Comparison of ENCODE assay signal across 9 cellular contexts in genomic region chr17:18624862-18625501, GRCh38. TPM values are rescaled to one million over a fixed set of nuclear protein-coding genes. Genes with fewer than 3 reads are reported as not detected.
A peak's percentile ranks its signal among the peaks of the same experiment; 100 is the strongest.
DNase-seq lines count a peak whose midpoint lies in the region; ATAC-seq, FAIRE-seq and TF ChIP-seq lines count a peak whose summit lies in the region.
"Not testable (repeated sequence)": the region's sequence is repeated elsewhere in the genome, so short reads cannot be mapped to it uniquely, and the experiment has no call there.
"Had no signal": no experiment of that assay in that cellular context is flagged by ENCODE, and none has a peak within 500 bp of the region (broad histone marks: within the 10 kb centered on the region; RNA-seq: fewer than 3 reads in every experiment).

No MANE protein-coding gene starts in this region.

- intact Hi-C loops in activated naive CD4-positive, alpha-beta T cell treated with anti-CD3 and anti-CD28 coated beads for 36 hours (cut with micrococcal nuclease) = loop anchor here (10.0 kb wide), 1 partner anchor 380 kb away; the partner anchor contains the start of gene FAM83G
- intact Hi-C loops in endothelial cell of umbilical vein (cut with micrococcal nuclease); sciatic nerve (cut with DNase I); upper lobe of right lung (cut with DNase I): not testable (repeated sequence)

- ATAC-seq in sciatic nerve (peak; percentile 79), upper lobe of right lung (peak; percentile 73)

- H3K9me2 ChIP-seq in DOHH2 (replicated peaks; ENCODE audit: control insufficient read depth, low read length) = not testable (repeated sequence)

- TF ChIP-seq CTCF in DOHH2 (IDR thresholded peaks at IDR 0.05; ENCODE audit: low read depth, low read length, poor library complexity, severe bottlenecking); HFFc6 (IDR thresholded peaks at IDR 0.05); endothelial cell of umbilical vein (IDR thresholded peaks at IDR 0.05; ENCODE audit: extremely low read depth in 1 of 2, insufficient read depth in 1 of 2, low read depth in 1 of 2, low read length in 2 of 2); upper lobe of right lung (IDR thresholded peaks at IDR 0.05): not testable (repeated sequence)

- dilution Hi-C loops in endothelial cell of umbilical vein (cut with MboI; ENCODE audit: extremely low pct_ligation_motif_present, low sequenced_read_pairs) = not testable (repeated sequence)

- CTCF ChIA-PET in activated naive CD4-positive, alpha-beta T cell treated with anti-CD3 and anti-CD28 coated beads for 36 hours (lab: Charles Lee) = interaction anchor here (0.6 to 1.6 kb wide), 8 partner anchors 26 to 667 kb away, joined by 3 to 11 read pairs (median 3); no protein-coding TSS in a partner anchor
- CTCF ChIA-PET in endothelial cell of umbilical vein (lab: Charles Lee) = interaction anchor here (0.7 to 1.1 kb wide), 3 partner anchors 258 to 338 kb away, joined by 3 read pairs; no protein-coding TSS in a partner anchor

- not testable (repeated sequence) for H3K27me3 ChIP-seq in DOHH2 (ENCODE audit: control insufficient read depth, low read length); endothelial cell of umbilical vein (ENCODE audit: control insufficient read depth in 2 of 2, insufficient read depth in 2 of 2, low read length in 2 of 2); upper lobe of right lung

- not testable (repeated sequence) for H3K4me1 Mint-ChIP-seq in HFFc6 (ENCODE audit: low read depth); activated naive CD4-positive, alpha-beta T cell treated with anti-CD3 and anti-CD28 coated beads for 36 hours (ENCODE audit: low read depth)

- BruUV-seq in endothelial cell of umbilical vein (replicated peaks; lab: Mats Ljungman, UMichigan) = TSS peak; percentile 78

- not testable (repeated sequence) for TF ChIP-seq POLR2A in endothelial cell of umbilical vein (IDR thresholded peaks at IDR 0.05; ENCODE audit: low read depth, low read length)

- H3K9me3 ChIP-seq in DOHH2 (ENCODE audit: control insufficient read depth, insufficient read depth, low read length); endothelial cell of umbilical vein (replicated peaks; ENCODE audit: control insufficient read depth, insufficient read depth, low read length); upper lobe of right lung: not testable (repeated sequence)

- not testable (repeated sequence) for H4K20me1 ChIP-seq in DOHH2 (ENCODE audit: control insufficient read depth, insufficient read depth, low read depth, low read length); endothelial cell of umbilical vein (replicated peaks; ENCODE audit: control insufficient read depth, extremely low read depth, insufficient read depth, low read length)

- peak overlapping the region; percentile 89 for H3K4me3 Mint-ChIP-seq in HFFc6
- peak overlapping the region; percentile 90 for H3K4me3 Mint-ChIP-seq in activated naive CD4-positive, alpha-beta T cell treated with anti-CD3 and anti-CD28 coated beads for 36 hours

- H3K4me3 ChIP-seq in DOHH2 (ENCODE audit: low read length) (peak overlapping the region; percentile 67), endothelial cell of umbilical vein (replicated peaks in 1 of 3; ENCODE audit: insufficient read depth in 1 of 3, low read depth in 1 of 3, low read length in 3 of 3) (peak overlapping the region in 2 of 3 experiments; percentile 40 to 61), upper lobe of right lung (peak overlapping the region; percentile 50)

- not testable (repeated sequence) for FAIRE-seq in endothelial cell of umbilical vein (lab: Jason Lieb, UNC)

- not testable (repeated sequence) for H3K36me3 Mint-ChIP-seq in HFFc6 (ENCODE audit: low read depth); activated naive CD4-positive, alpha-beta T cell treated with anti-CD3 and anti-CD28 coated beads for 36 hours (ENCODE audit: low read depth)

- not testable (repeated sequence) for DNase-seq in HFFc6; activated naive CD4-positive, alpha-beta T cell treated with anti-CD3 and anti-CD28 coated beads for 36 hours; sciatic nerve (ENCODE audit: low spot score)
- DNase-seq in RPMI8226 (peak; percentile 8), endothelial cell of umbilical vein (ENCODE audit: low read depth, low spot score) (peak; percentile 61), left kidney (ENCODE audit: low read depth, low spot score) (peak; percentile 10), upper lobe of right lung (peak; percentile 65)

- POLR2A ChIA-PET in endothelial cell of umbilical vein (lab: Charles Lee) = not testable (repeated sequence)

- H3K27ac ChIP-seq in DOHH2 (ENCODE audit: low read depth, low read length) = not testable (repeated sequence)
- peak overlapping the region; percentile 34 for H3K27ac ChIP-seq in endothelial cell of umbilical vein (ENCODE audit: insufficient read depth, low read depth, low read length)
- H3K27ac ChIP-seq in upper lobe of right lung = peak overlapping the region; percentile 73

- not testable (repeated sequence) for H3K9me1 ChIP-seq in endothelial cell of umbilical vein (replicated peaks; ENCODE audit: control insufficient read depth, extremely low read depth, insufficient read depth, low read length)

- peak overlapping the region; percentile 52 for H3K4me2 ChIP-seq in DOHH2 (ENCODE audit: low read length)
- H3K4me2 ChIP-seq in endothelial cell of umbilical vein (ENCODE audit: insufficient read depth, low read length) = not testable (repeated sequence)

- not testable (repeated sequence) for H3K27me3 Mint-ChIP-seq in HFFc6 (ENCODE audit: insufficient read depth); activated naive CD4-positive, alpha-beta T cell treated with anti-CD3 and anti-CD28 coated beads for 36 hours (ENCODE audit: low read depth)

- not testable (repeated sequence) for H3K9ac ChIP-seq in endothelial cell of umbilical vein (replicated peaks; ENCODE audit: extremely low read depth, insufficient read depth, low read length)

- not testable (repeated sequence) for H3K4me1 ChIP-seq in DOHH2 (ENCODE audit: control insufficient read depth, low read length); endothelial cell of umbilical vein (ENCODE audit: control insufficient read depth, extremely low read depth, insufficient read depth, low read length); upper lobe of right lung

- peak overlapping the region; percentile 85; the same call in 1 of the 2 replicates for H3K27ac Mint-ChIP-seq in HFFc6
- peak overlapping the region; percentile 87 for H3K27ac Mint-ChIP-seq in activated naive CD4-positive, alpha-beta T cell treated with anti-CD3 and anti-CD28 coated beads for 36 hours

- H3F3A ChIP-seq in DOHH2 (ENCODE audit: control insufficient read depth, insufficient read depth) = not testable (repeated sequence)

- not testable (repeated sequence) for H3K9me3 Mint-ChIP-seq in HFFc6; activated naive CD4-positive, alpha-beta T cell treated with anti-CD3 and anti-CD28 coated beads for 36 hours

- peak overlapping the region; percentile 87 for H2AFZ ChIP-seq in endothelial cell of umbilical vein (ENCODE audit: low read depth, low read length)

- H3K36me3 ChIP-seq in DOHH2 (ENCODE audit: control insufficient read depth, low read length); endothelial cell of umbilical vein (ENCODE audit: control insufficient read depth in 2 of 2, extremely low read depth in 1 of 2, insufficient read depth in 2 of 2, low read length in 2 of 2); upper lobe of right lung: not testable (repeated sequence)

- not testable (repeated sequence) for H3K79me2 ChIP-seq in DOHH2 (ENCODE audit: control insufficient read depth, low read length); endothelial cell of umbilical vein (ENCODE audit: control insufficient read depth, insufficient read depth, low read length)

RNA-seq across cellular contexts. Expression of gene TBC1D28, which starts 19.2 kb away (rescaled TPM):
- total RNA-seq in HFFc6 (2021; fragmentation: NEBNext Ultra II Directional; extraction: Animal tissue kit (Norgen Biotek cat#: 25700)) = not detected
- total RNA-seq in activated naive CD4-positive, alpha-beta T cell treated with anti-CD3 and anti-CD28 coated beads for 36 hours = not detected
- total RNA-seq in endothelial cell of umbilical vein = not detected in 2 replicates
- not detected in 2 replicates for polyA plus RNA-seq in endothelial cell of umbilical vein
- polyA plus RNA-seq in endothelial cell of umbilical vein (2011; cell fraction: cytosol; rRNA removed) = not detected in 2 replicates
- not detected in 2 replicates for polyA plus RNA-seq in endothelial cell of umbilical vein (2011; cell fraction: nucleus; rRNA removed)
- not detected in 2 replicates for polyA plus RNA-seq in endothelial cell of umbilical vein (2012)
- polyA minus RNA-seq in endothelial cell of umbilical vein = not detected in 2 replicates
- polyA minus RNA-seq in endothelial cell of umbilical vein (2011; cell fraction: cytosol; rRNA and poly(A)+ RNA removed) = not detected
- polyA minus RNA-seq in endothelial cell of umbilical vein (2011; cell fraction: nucleus; rRNA and poly(A)+ RNA removed) = not detected in 2 replicates
- total RNA-seq in sciatic nerve = not detected
- total RNA-seq in upper lobe of right lung = not detected
- total RNA-seq: cardiac muscle cell had no signal
- polyA plus RNA-seq: cardiac muscle cell had no signal

RNA-seq across cellular contexts. Expression of gene FOXO3B, which starts 57.1 kb away (rescaled TPM):
- 1 to 10 TPM; 2.4 to 3.7 (median 3.3) TPM for total RNA-seq in HFFc6 (2021; fragmentation: NEBNext Ultra II Directional; extraction: Animal tissue kit (Norgen Biotek cat#: 25700))
- 1 to 10 TPM; 2.0 to 2.2 TPM for total RNA-seq in activated naive CD4-positive, alpha-beta T cell treated with anti-CD3 and anti-CD28 coated beads for 36 hours
- 4.7 and 7.2 TPM in 2 replicates for total RNA-seq in endothelial cell of umbilical vein
- polyA plus RNA-seq in endothelial cell of umbilical vein = 9.1 and 10.0 TPM in 2 replicates
- polyA plus RNA-seq in endothelial cell of umbilical vein (2011; cell fraction: cytosol; rRNA removed) = 4.7 and 4.9 TPM in 2 replicates
- 6.1 and 9.4 TPM in 2 replicates for polyA plus RNA-seq in endothelial cell of umbilical vein (2011; cell fraction: nucleus; rRNA removed)
- polyA plus RNA-seq in endothelial cell of umbilical vein (2012) = 3.5 and 4.2 TPM in 2 replicates
- 11.7 and 12.2 TPM in 2 replicates for polyA minus RNA-seq in endothelial cell of umbilical vein
- 1.6 TPM for polyA minus RNA-seq in endothelial cell of umbilical vein (2011; cell fraction: cytosol; rRNA and poly(A)+ RNA removed)
- polyA minus RNA-seq in endothelial cell of umbilical vein (2011; cell fraction: nucleus; rRNA and poly(A)+ RNA removed) = 5.4 and 6.6 TPM in 2 replicates
- 5.3 TPM for total RNA-seq in sciatic nerve
- total RNA-seq in upper lobe of right lung = 3.1 TPM
